In the genomic region with DNA sequence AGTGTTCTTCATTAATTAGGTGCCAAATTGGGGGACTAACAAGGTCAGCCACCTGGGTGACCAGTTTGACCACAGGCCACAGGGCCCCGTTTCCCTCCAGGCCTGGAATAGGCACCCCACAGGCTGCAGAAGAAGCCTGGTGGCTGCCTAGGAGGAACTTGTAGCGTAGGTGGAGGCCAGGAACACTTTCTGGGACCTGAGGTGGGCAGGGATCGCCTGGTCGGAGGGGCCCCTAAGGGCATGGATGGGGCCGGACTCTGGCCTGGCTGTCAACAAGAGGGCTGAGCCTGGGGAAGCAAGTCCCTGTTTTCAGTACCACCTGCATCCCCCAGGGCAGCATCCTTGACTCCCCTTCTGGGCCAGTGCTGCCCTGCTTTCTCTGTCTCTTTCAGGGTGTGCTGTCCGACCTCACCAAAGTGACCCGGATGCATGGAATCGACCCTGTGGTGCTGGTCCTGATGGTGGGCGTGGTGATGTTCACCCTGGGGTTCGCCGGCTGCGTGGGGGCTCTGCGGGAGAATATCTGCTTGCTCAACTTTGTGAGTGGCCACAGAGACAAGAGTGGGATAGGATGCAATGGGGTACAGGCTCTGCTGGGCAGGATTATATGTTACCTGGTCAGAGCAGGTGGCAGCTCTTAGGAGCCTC, we compare ENCODE assay signal across 18 cellular contexts. TPM values are rescaled to one million over a fixed set of nuclear protein-coding genes. Genes with fewer than 3 reads are reported as not detected.
DNase-seq lines count a peak whose midpoint lies in the region; ATAC-seq, FAIRE-seq and TF ChIP-seq lines count a peak whose summit lies in the region.
"Had no signal": no experiment of that assay in that cellular context is flagged by ENCODE, and none has a peak within 500 bp of the region (broad histone marks: within the 10 kb centered on the region; RNA-seq: fewer than 3 reads in every experiment).

No MANE protein-coding gene starts in this region.

- ATAC-seq in heart left ventricle (no peak), K562 (no peak), HG03342 (IDR thresholded peaks at IDR 0.05; ENCODE audit: unreplicated experiment) (no peak)
- ATAC-seq: GM12878, left lobe of liver had no signal

- H3K9ac ChIP-seq in K562 (ENCODE audit: insufficient read depth in 1 of 2, low read depth in 2 of 2, low read length in 2 of 2), result peak overlapping the region in 1 of 2 experiments; percentile 41; a peak in 2 of 4 replicates

- peaks cover 60% of the 10 kb centered on the region for H3K79me2 ChIP-seq in K562 (ENCODE audit: control insufficient read depth, insufficient read depth, low read length)

- peaks cover 7% of the 10 kb centered on the region for H4K20me1 ChIP-seq in K562 (replicated peaks; ENCODE audit: control insufficient read depth, insufficient read depth, low read length)

- CTCF ChIA-PET in K562 (lab: Yijun Ruan, JAX; ENCODE audit: low intra/inter-chr PET ratio), result interaction anchor here (0.6 to 5.5 kb wide), 3 partner anchors 61 to 246 kb away, joined by 4 to 79 read pairs (median 4); no protein-coding TSS in a partner anchor

- no peaks in the 10 kb centered on the region for H3K27me3 ChIP-seq in heart left ventricle
- H3K27me3 ChIP-seq in right atrium auricular region, result no peaks in the 10 kb centered on the region
- no peaks in the 10 kb centered on the region for H3K27me3 ChIP-seq in K562 (ENCODE audit: control insufficient read depth in 2 of 2, insufficient read depth in 2 of 2, low read length in 2 of 2)
- no peaks in the 10 kb centered on the region for H3K27me3 ChIP-seq in uterus
- H3K27me3 ChIP-seq: Peyer's patch, tibial nerve had no signal

- peaks cover 0 to 59% (median 33%) of the 10 kb centered on the region in 9 donors for H3K36me3 ChIP-seq in heart left ventricle
- H3K36me3 ChIP-seq in right atrium auricular region, result peaks cover 12% of the 10 kb centered on the region
- H3K36me3 ChIP-seq in K562 (ENCODE audit: control insufficient read depth, insufficient read depth, low read length), result peaks cover 71% of the 10 kb centered on the region
- H3K36me3 ChIP-seq in mesodermal cell (ENCODE audit: control insufficient read depth, insufficient read depth, low read length), result peaks cover 46% of the 10 kb centered on the region
- H3K36me3 ChIP-seq in uterus, result no peaks in the 10 kb centered on the region

- BruUV-seq in K562 (replicated peaks; lab: Mats Ljungman, UMichigan), result no TSS peak

- TF ChIP-seq EP300 in K562 (IDR thresholded peaks at IDR 0.05; ENCODE audit: low read length), result no peak

- H3K4me1 ChIP-seq in heart left ventricle (peaks cover 19 to 95% (median 80%) of the 10 kb centered on the region in 12 donors), right atrium auricular region (peaks cover 0 to 73% of the 10 kb centered on the region in 2 donors), K562 (replicated peaks in 1 of 2; ENCODE audit: control insufficient read depth in 2 of 2, insufficient read depth in 2 of 2, low read length in 2 of 2) (peaks cover 38 to 46% of the 10 kb centered on the region in 2 experiments; a peak in 4 of 5 replicates), mesodermal cell (ENCODE audit: control insufficient read depth, insufficient read depth, low read length, poor library complexity, severe bottlenecking) (peaks cover 79% of the 10 kb centered on the region), uterus (peaks cover 0 to 15% of the 10 kb centered on the region in 2 donors)

- no peak for FAIRE-seq in K562 (lab: Jason Lieb, UNC)
- FAIRE-seq: bronchial epithelial cell, GM12878 had no signal

- H3K4me3 ChIP-seq in heart left ventricle (no peak overlapping the region), right atrium auricular region (no peak overlapping the region), K562 (no peak overlapping the region), mesodermal cell (ENCODE audit: extremely low read depth, insufficient read depth, low read length, poor library complexity, severe bottlenecking) (no peak overlapping the region), uterus (no peak overlapping the region)
- H3K4me3 ChIP-seq: GM12878, Peyer's patch, tibial nerve had no signal

- DNase-seq in heart left ventricle, result no peak
- no peak for DNase-seq in right atrium auricular region (ENCODE audit: low spot score)
- DNase-seq in K562 (ENCODE audit: extremely low read depth in 1 of 4, low spot score in 3 of 4), result no peak
- no peak for DNase-seq in uterus
- no peak for DNase-seq in NCI-H82 (lab: John Stamatoyannopoulos, UW)
- DNase-seq in HUDEP-2 (lab: John Stamatoyannopoulos, UW; ENCODE audit: unreplicated experiment in 76 of 76), result no peak
- DNase-seq: activated CD4-positive, alpha-beta T cell treated with anti-CD3 and anti-CD28 coated beads for 4 hours; NCI-H146; NCI-H524; occipital lobe; stimulated activated CD4-positive, alpha-beta T cell treated with anti-CD3 and anti-CD28 coated beads, Interleukin-15, amount 100 ng/mL, for 24 hours had no signal

- TF ChIP-seq POLR2A in heart left ventricle (IDR thresholded peaks at IDR 0.05) (no peak), K562 (conservative IDR thresholded peaks at IDR 0.05) (no peak), uterus (IDR thresholded peaks at IDR 0.05) (no peak)

- intact Hi-C loops in heart left ventricle (cut with DNase I), result loop anchor here in 7 of 10 donors (2.0 to 10.0 kb wide), 4 partner anchors 62 to 125 kb away; no protein-coding TSS in a partner anchor
- intact Hi-C loops in K562 (cut with micrococcal nuclease), result no loop called here
- intact Hi-C loops in uterus (cut with DNase I; ENCODE audit: low total_unique reads), result no loop called here

- no peak for TF ChIP-seq RAD21 in K562 (CRISPR knock-in tag; conservative IDR thresholded peaks at IDR 0.05 in 1 of 2, IDR thresholded peaks at IDR 0.05 in 1 of 2)

- peaks cover 10% of the 10 kb centered on the region for H3K9me1 ChIP-seq in K562 (ENCODE audit: control insufficient read depth, insufficient read depth, low read length)

- no peaks in the 10 kb centered on the region for H3K9me3 ChIP-seq in heart left ventricle
- H3K9me3 ChIP-seq in right atrium auricular region, result no peaks in the 10 kb centered on the region
- H3K9me3 ChIP-seq in K562 (replicated peaks; ENCODE audit: control insufficient read depth, insufficient read depth, low read depth, low read length), result no peaks in the 10 kb centered on the region
- no peaks in the 10 kb centered on the region for H3K9me3 ChIP-seq in mesodermal cell (ENCODE audit: control insufficient read depth, low read length)
- no peaks in the 10 kb centered on the region for H3K9me3 ChIP-seq in uterus
- H3K9me3 ChIP-seq: Peyer's patch, tibial nerve had no signal

- H3K27ac ChIP-seq in heart left ventricle (peak overlapping the region; percentile 19 to 95 (median 76)), right atrium auricular region (peak overlapping the region in 1 of 2 donors; percentile 27), K562 (ENCODE audit: extremely low read depth, low read depth, low read length) (no peak overlapping the region), mesodermal cell (ENCODE audit: low read depth, low read length, severe bottlenecking) (peak overlapping the region; percentile 92), uterus (peak overlapping the region; percentile 63 to 76)
- H3K27ac ChIP-seq: Peyer's patch had no signal

- WGBS in heart left ventricle, 4 donors, result 74 to 89% (median 82%) methylated on average over 8 to 13 of the region's 13 CpGs
- 93% methylated on average over 13 of the region's 13 CpGs for WGBS in K562 (ENCODE audit: insufficient coverage, low coverage, missing lambda C conversion rate)
- 92 to 98% methylated on average over 12 to 13 of the region's 13 CpGs for WGBS in mesodermal cell (ENCODE audit: insufficient coverage in 2 of 2), 2 experiments

- POLR2A ChIA-PET in K562 (lab: Yijun Ruan, JAX), result no interaction called here

- no peak overlapping the region for H3K4me2 ChIP-seq in K562 (ENCODE audit: insufficient read depth, low read length)

- in situ Hi-C loops in K562 (cut with MboI), result loop anchor here (5.0 to 10.0 kb wide), 2 partner anchors 60 to 122 kb away; no protein-coding TSS in a partner anchor

- TF ChIP-seq CTCF in heart left ventricle (IDR thresholded peaks at IDR 0.05) (no peak), right atrium auricular region (IDR thresholded peaks at IDR 0.05) (no peak), K562 (IDR thresholded peaks at IDR 0.05 in 2 of 3, conservative IDR thresholded peaks at IDR 0.05 in 1 of 3; ENCODE audit: insufficient read depth in 2 of 3, low read depth in 1 of 3, low read length in 3 of 3) (no peak), uterus (IDR thresholded peaks at IDR 0.05) (no peak)

- no peak overlapping the region for H2AFZ ChIP-seq in K562 (ENCODE audit: low read depth, low read length)

RNA-seq across cellular contexts. Expression of gene SH2D4B, which starts 30.7 kb away (rescaled TPM):
- total RNA-seq in heart left ventricle (under 1 TPM in 1 of 9 donors, not detected in 8; 0.19 TPM), right atrium auricular region (under 1 TPM in 1 of 2 donors, not detected in 1; 0.12 TPM), K562 (2014; rRNA removed) (0.29 TPM in 1 of 2 replicates, not detected in the other), K562 (2014; rRNA removed; fragmentation: Illumina TruSeq; extraction: Trizol) (0.04 TPM in 1 of 2 replicates, not detected in the other), K562 (2015; rRNA removed; fragmentation: Illumina TruSeq; extraction: Trizol) (0.04 TPM in 2 replicates), K562 (2021) (0.13 TPM in 1 of 2 replicates, not detected in the other), uterus (1 to 10 TPM in 1 of 4 donors, under 1 TPM in 1, not detected in 2; 0.40 to 1.4 TPM)
- polyA plus RNA-seq in heart left ventricle (not detected), K562 (2011; rRNA removed) (0.03 TPM in 1 of 2 replicates, not detected in the other), K562 (2014; fragmentation: Illumina TruSeq; extraction: Trizol) (not detected in 2 replicates), K562 (2014; fragmentation: Nextera tagmentation; extraction: Ambion mirVana) (under 1 TPM in 1 of 2 experiments, not detected in 1; 0.14 TPM), K562 (2014; rRNA removed) (not detected in 2 replicates)
- total RNA-seq in K562 (2011; cell fraction: chromatin; rRNA removed; ENCODE audit: low replicate concordance), result 0.09 TPM in 1 of 2 replicates, not detected in the other
- total RNA-seq in K562 (2011; cell fraction: nucleolus; rRNA removed), result 0.26 TPM in 1 of 2 replicates, not detected in the other
- 0.22 TPM in 1 of 2 replicates, not detected in the other for total RNA-seq in K562 (2011; cell fraction: nucleoplasm; rRNA removed)
- not detected in 2 replicates for polyA plus RNA-seq in K562 (2011; cell fraction: cytosol; rRNA removed)
- polyA plus RNA-seq in K562 (2011; cell fraction: nucleus; rRNA removed), result 0.03 TPM in 1 of 2 replicates, not detected in the other
- polyA plus RNA-seq in K562 (2012), result 0.05 and 0.06 TPM in 2 replicates
- not detected in 2 replicates for polyA minus RNA-seq in K562 (2011; rRNA and poly(A)+ RNA removed)
- polyA minus RNA-seq in K562 (2011; cell fraction: cytosol; rRNA and poly(A)+ RNA removed), result not detected in 2 replicates
- not detected in 2 replicates for polyA minus RNA-seq in K562 (2011; cell fraction: nucleus; rRNA and poly(A)+ RNA removed)
- 0.26 TPM for polyA plus RNA-seq in mesodermal cell (2013, experiment 1 of 2)
- 0.35 TPM for polyA plus RNA-seq in mesodermal cell (2013, experiment 2 of 2)
- total RNA-seq: left lobe of liver, Peyer's patch, tibial nerve had no signal

RNA-seq across cellular contexts. Expression of gene TSPAN14, which starts 52.9 kb away (rescaled TPM):
- total RNA-seq in heart left ventricle (10 to 100 TPM; 24.6 to 71.5 (median 39.6) TPM), right atrium auricular region (10 to 100 TPM; 24.2 to 34.7 TPM), K562 (2014; rRNA removed) (22.4 and 33.3 TPM in 2 replicates), K562 (2014; rRNA removed; fragmentation: Illumina TruSeq; extraction: Trizol) (19.0 and 23.3 TPM in 2 replicates), K562 (2015; rRNA removed; fragmentation: Illumina TruSeq; extraction: Trizol) (22.5 and 24.4 TPM in 2 replicates), K562 (2021) (89.2 and 92.9 TPM in 2 replicates), uterus (100 to 1,000 TPM in 1 of 4 donors, 10 to 100 TPM in 3; 37.1 to 110 (median 66.1) TPM)
- polyA plus RNA-seq in heart left ventricle (10 to 100 TPM; 17.4 to 46.3 TPM), K562 (2011; rRNA removed) (42.9 and 65.1 TPM in 2 replicates), K562 (2014; fragmentation: Illumina TruSeq; extraction: Trizol) (65.0 and 66.6 TPM in 2 replicates), K562 (2014; fragmentation: Nextera tagmentation; extraction: Ambion mirVana) (1 to 10 TPM; 5.8 to 6.6 TPM), K562 (2014; rRNA removed) (47.2 and 57.2 TPM in 2 replicates)
- 67.3 and 149 TPM in 2 replicates for total RNA-seq in K562 (2011; cell fraction: chromatin; rRNA removed; ENCODE audit: low replicate concordance)
- 99.9 and 106 TPM in 2 replicates for total RNA-seq in K562 (2011; cell fraction: nucleolus; rRNA removed)
- 117 and 138 TPM in 2 replicates for total RNA-seq in K562 (2011; cell fraction: nucleoplasm; rRNA removed)
- polyA plus RNA-seq in K562 (2011; cell fraction: cytosol; rRNA removed), result 52.8 and 88.0 TPM in 2 replicates
- polyA plus RNA-seq in K562 (2011; cell fraction: nucleus; rRNA removed), result 52.2 and 85.9 TPM in 2 replicates
- 44.4 and 57.4 TPM in 2 replicates for polyA plus RNA-seq in K562 (2012)
- 21.6 and 45.5 TPM in 2 replicates for polyA minus RNA-seq in K562 (2011; rRNA and poly(A)+ RNA removed)
- polyA minus RNA-seq in K562 (2011; cell fraction: cytosol; rRNA and poly(A)+ RNA removed), result 28.6 and 45.2 TPM in 2 replicates
- polyA minus RNA-seq in K562 (2011; cell fraction: nucleus; rRNA and poly(A)+ RNA removed), result 20.1 and 21.1 TPM in 2 replicates
- 117 TPM for polyA plus RNA-seq in mesodermal cell (2013, experiment 1 of 2)
- 90.6 TPM for polyA plus RNA-seq in mesodermal cell (2013, experiment 2 of 2)

Comparison
In these comparisons a context has a peak if more than half of its experiments do, and no peak if none do; other contexts are left out.
1. intact Hi-C loops: an anchor here in heart left ventricle (2.0 to 10.0 kb wide); none called in K562 and uterus.